Comparison of ENCODE assay signal across 1 cellular context in genomic region chr5:172843825-172844576, GRCh38.
TF ChIP-seq lines count a peak whose summit lies in the region.

No MANE protein-coding gene starts in this region.

TF ChIP-seq in HepG2, 621 proteins besides CTCF, POLR2A, EP300 and RAD21:
- TF ChIP-seq NBN (conservative IDR thresholded peaks at IDR 0.05) (no peak), RXRA (CRISPR knock-in tag; IDR thresholded peaks at IDR 0.05) (0 out of 2 replicates have a peak, but pooled peaks have one; percentile 15), ZNF343 (CRISPR knock-in tag; IDR thresholded peaks at IDR 0.05) (no peak), ZNF629 (CRISPR knock-in tag; conservative IDR thresholded peaks at IDR 0.05) (peak; percentile 87), STAG1 (CRISPR knock-in tag; IDR thresholded peaks at IDR 0.05) (peak; percentile 19; the same call in 1 of the 2 replicates), ZBTB33 (CRISPR knock-in tag; IDR thresholded peaks at IDR 0.05) (peak; percentile 95)
